In genomic region chr5:42301349-42301748, GRCh38 we compare ENCODE assay signal across 18 cellular contexts.
DNase-seq lines count a peak whose midpoint lies in the region; ATAC-seq and TF ChIP-seq lines count a peak whose summit lies in the region.
"Had no signal": no experiment of that assay in that cellular context is flagged by ENCODE, and none has a peak within 500 bp of the region (broad histone marks: within the 10 kb centered on the region; RNA-seq: fewer than 3 reads in every experiment).

No MANE protein-coding gene starts in this region.

- H3K79me2 ChIP-seq in osteoblast (ENCODE audit: insufficient read depth, low read length): no peaks in the 10 kb centered on the region

- no peak overlapping the region for H3K4me2 ChIP-seq in osteoblast (ENCODE audit: insufficient read depth, low read length)
- H3K4me2 ChIP-seq: A549 had no signal

- H2AFZ ChIP-seq in osteoblast (ENCODE audit: low read length): no peak overlapping the region

- H3K27me3 ChIP-seq in osteoblast (ENCODE audit: insufficient read depth, low read length): no peaks in the 10 kb centered on the region

- no peaks in the 10 kb centered on the region for H3K4me1 ChIP-seq in osteoblast (ENCODE audit: insufficient read depth, low read length)
- H3K4me1 ChIP-seq: A549 had no signal

- DNase-seq in AG20443 (ENCODE audit: low spot score) (peak; percentile 11), NCI-H460 (ENCODE audit: extremely low read depth, low read depth) (peak; percentile 24), fibroblast of gingiva (ENCODE audit: low read depth) (peak; percentile 73), osteoblast (ENCODE audit: insufficient read length, low spot score, missing footprints) (peak; percentile 37), NCI-H146 (lab: John Stamatoyannopoulos, UW) (no peak), COLO829 (ENCODE audit: low spot score) (no peak)
- DNase-seq: CD4-positive, CD25-positive, alpha-beta regulatory T cell; EL; GOT3; NCI-H1436; NCI-H2029 treated with DMSO at 0.1 percent for 48 hours; NCI-H524; SHP77 treated with DMSO at 0.1 percent for 48 hours had no signal

- H3K36me3 ChIP-seq in osteoblast (ENCODE audit: insufficient read depth, low read length): no peaks in the 10 kb centered on the region

- no peak overlapping the region for H3K4me3 ChIP-seq in osteoblast (ENCODE audit: insufficient read depth, low read length)
- H3K4me3 ChIP-seq: A549 had no signal

- no peaks in the 10 kb centered on the region for H3K9me3 ChIP-seq in osteoblast (ENCODE audit: low read depth, low read length)
- H3K9me3 ChIP-seq: A549 had no signal

- no peak overlapping the region for H3K27ac ChIP-seq in osteoblast (ENCODE audit: low read depth, low read length)
- H3K27ac ChIP-seq: A549, HL-60 had no signal

- TF ChIP-seq CTCF in osteoblast (IDR thresholded peaks at IDR 0.05; ENCODE audit: extremely low read depth, low read depth, low read length): no peak

- ATAC-seq in GM19395 (IDR thresholded peaks at IDR 0.05; ENCODE audit: unreplicated experiment) (no peak), GM18502 (IDR thresholded peaks at IDR 0.05; ENCODE audit: poor library complexity, unreplicated experiment) (no peak)
- ATAC-seq: A549, SK-N-SH treated with all-trans-retinoic acid at 6 μM for 48 hours had no signal

- H4K20me1 ChIP-seq in osteoblast (ENCODE audit: insufficient read depth, low read length): no peaks in the 10 kb centered on the region

Comparison
In these comparisons a context has a peak if more than half of its experiments do, and no peak if none do; other contexts are left out.
1. DNase-seq: peak in AG20443 (single experiment), NCI-H460 (single experiment), fibroblast of gingiva (single experiment) and osteoblast (single experiment); none in NCI-H146 (single experiment) and COLO829 (single experiment).